Comparison of ENCODE assay signal across 14 cellular contexts in genomic region chr20:41694796-41695195, GRCh38.
DNase-seq lines count a peak whose midpoint lies in the region; ATAC-seq and TF ChIP-seq lines count a peak whose summit lies in the region.
"Had no signal": no experiment of that assay in that cellular context is flagged by ENCODE, and none has a peak within 500 bp of the region (broad histone marks: within the 10 kb centered on the region; RNA-seq: fewer than 3 reads in every experiment).

No MANE protein-coding gene starts in this region.

- H3K27ac Mint-ChIP-seq in activated CD4-positive, alpha-beta T cell treated with anti-CD3 and anti-CD28 coated beads for 36 hours: peak overlapping the region; percentile 77
- H3K27ac Mint-ChIP-seq in activated CD4-positive, alpha-beta memory T cell treated with anti-CD3 and anti-CD28 coated beads for 36 hours: no peak overlapping the region
- peak overlapping the region in 7 of 10 donors; percentile 0 to 96 (median 76) for H3K27ac Mint-ChIP-seq in naive thymus-derived CD8-positive, alpha-beta T cell

- TF ChIP-seq POLR2A in tibial nerve (IDR thresholded peaks at IDR 0.05): no peak
- TF ChIP-seq POLR2A in prostate gland (IDR thresholded peaks at IDR 0.05): no peak

- no peak for ATAC-seq in activated CD4-positive, alpha-beta T cell treated with anti-CD3 and anti-CD28 coated beads for 36 hours
- no peak for ATAC-seq in naive thymus-derived CD8-positive, alpha-beta T cell

- peak overlapping the region; percentile 68; the same call in 1 of the 2 replicates for H3K4me3 ChIP-seq in HUES6 (ENCODE audit: low read depth, low read length)
- H3K4me3 ChIP-seq in tibial nerve: no peak overlapping the region
- H3K4me3 ChIP-seq in prostate gland: no peak overlapping the region

- DNase-seq in activated CD4-positive, alpha-beta T cell treated with anti-CD3 and anti-CD28 coated beads for 36 hours: no peak
- no peak for DNase-seq in activated CD4-positive, alpha-beta T cell treated with anti-CD3 and anti-CD28 coated beads, Interleukin-2, amount 50 U/mL, for 4 hours
- no peak for DNase-seq in activated CD4-positive, alpha-beta memory T cell treated with anti-CD3 and anti-CD28 coated beads for 36 hours
- DNase-seq in naive thymus-derived CD8-positive, alpha-beta T cell: no peak
- DNase-seq in DMS153 treated with DMSO at 0.1 percent for 48 hours (lab: John Stamatoyannopoulos, UW; ENCODE audit: unreplicated experiment) (no peak), tibial nerve (ENCODE audit: low spot score in 2 of 2) (no peak), prostate gland (ENCODE audit: low spot score) (no peak)
- DNase-seq: activated T-cell treated with anti-CD3 and anti-CD28 coated beads for 4 hours, DMS 273 treated with DMSO at 0.1 percent for 48 hours, mesenchymal stem cell, NCI-H1417 treated with DMSO at 0.1 percent for 48 hours, Right ventricle myocardium superior had no signal

- POLR2A ChIA-PET in activated CD4-positive, alpha-beta T cell treated with anti-CD3 and anti-CD28 coated beads for 36 hours (lab: Charles Lee): interaction anchor here (1.1 kb wide), 1 partner anchor 16 kb away, joined by 3 read pairs; no protein-coding TSS in a partner anchor
- POLR2A ChIA-PET in activated CD4-positive, alpha-beta memory T cell treated with anti-CD3 and anti-CD28 coated beads for 36 hours (lab: Charles Lee): interaction anchor here (0.6 kb wide), 1 partner anchor 269 kb away, joined by 4 read pairs; no protein-coding TSS in a partner anchor
- POLR2A ChIA-PET in naive thymus-derived CD8-positive, alpha-beta T cell (lab: Charles Lee): interaction anchor here (0.9 to 2.4 kb wide), 2 partner anchors 76 to 78 kb away, joined by 3 to 45 read pairs; partner anchors contain the start of gene CHD6

- intact Hi-C loops in activated CD4-positive, alpha-beta T cell treated with anti-CD3 and anti-CD28 coated beads for 36 hours (cut with DNase I, micrococcal nuclease): loop anchor here (10.0 kb wide), 3 partner anchors 260 to 1900 kb away; partner anchors contain the start of gene IFT52 (in 1 of the 2)
- intact Hi-C loops in activated CD4-positive, alpha-beta memory T cell treated with anti-CD3 and anti-CD28 coated beads for 36 hours (cut with micrococcal nuclease): loop anchor here (5.0 to 10.0 kb wide), 3 partner anchors 190 to 730 kb away; partner anchors contain the start of gene LPIN3
- intact Hi-C loops in prostate gland (cut with DNase I): no loop called here

- H3K27me3 ChIP-seq in HUES6 (ENCODE audit: control insufficient read depth, insufficient read depth, low read length) (no peaks in the 10 kb centered on the region), tibial nerve (no peaks in the 10 kb centered on the region), prostate gland (replicated peaks; ENCODE audit: insufficient read depth) (no peaks in the 10 kb centered on the region)
- H3K27me3 ChIP-seq: upper lobe of left lung had no signal

- no peak for TF ChIP-seq CTCF in tibial nerve (IDR thresholded peaks at IDR 0.05)
- TF ChIP-seq CTCF in prostate gland (IDR thresholded peaks at IDR 0.05): no peak

- H3K9me3 Mint-ChIP-seq in activated CD4-positive, alpha-beta T cell treated with anti-CD3 and anti-CD28 coated beads for 36 hours (ENCODE audit: low read depth): no peaks in the 10 kb centered on the region
- no peaks in the 10 kb centered on the region for H3K9me3 Mint-ChIP-seq in activated CD4-positive, alpha-beta memory T cell treated with anti-CD3 and anti-CD28 coated beads for 36 hours
- no peaks in the 10 kb centered on the region for H3K9me3 Mint-ChIP-seq in naive thymus-derived CD8-positive, alpha-beta T cell

- H3K9me3 ChIP-seq in HUES6 (ENCODE audit: control insufficient read depth, insufficient read depth, low read depth, low read length) (no peaks in the 10 kb centered on the region), tibial nerve (no peaks in the 10 kb centered on the region), prostate gland (no peaks in the 10 kb centered on the region)
- H3K9me3 ChIP-seq: upper lobe of left lung had no signal

- TF ChIP-seq EP300 in tibial nerve (IDR thresholded peaks at IDR 0.05): no peak

- WGBS in tibial nerve, 2 donors: 84 to 93% methylated on average over 2 of the region's 2 CpGs
- 92% methylated on average over 2 of the region's 2 CpGs for WGBS in prostate gland

- H3K27ac ChIP-seq in HUES6 (ENCODE audit: low read depth, low read length) (no peak overlapping the region), tibial nerve (no peak overlapping the region), prostate gland (no peak overlapping the region)

- H3K36me3 ChIP-seq in HUES6 (ENCODE audit: control insufficient read depth, insufficient read depth, low read length) (no peaks in the 10 kb centered on the region), tibial nerve (no peaks in the 10 kb centered on the region), prostate gland (no peaks in the 10 kb centered on the region)
- H3K36me3 ChIP-seq: upper lobe of left lung had no signal

- H3K4me1 Mint-ChIP-seq in activated CD4-positive, alpha-beta T cell treated with anti-CD3 and anti-CD28 coated beads for 36 hours: peaks cover 13% of the 10 kb centered on the region
- peaks cover 18% of the 10 kb centered on the region for H3K4me1 Mint-ChIP-seq in activated CD4-positive, alpha-beta memory T cell treated with anti-CD3 and anti-CD28 coated beads for 36 hours (ENCODE audit: low read depth)
- peaks cover 12 to 21% (median 18%) of the 10 kb centered on the region in 4 donors for H3K4me1 Mint-ChIP-seq in naive thymus-derived CD8-positive, alpha-beta T cell

- no peaks in the 10 kb centered on the region for H3K36me3 Mint-ChIP-seq in activated CD4-positive, alpha-beta T cell treated with anti-CD3 and anti-CD28 coated beads for 36 hours (ENCODE audit: low read depth)
- no peaks in the 10 kb centered on the region for H3K36me3 Mint-ChIP-seq in activated CD4-positive, alpha-beta memory T cell treated with anti-CD3 and anti-CD28 coated beads for 36 hours
- H3K36me3 Mint-ChIP-seq in naive thymus-derived CD8-positive, alpha-beta T cell: no peaks in the 10 kb centered on the region

- no peak overlapping the region for H3K4me3 Mint-ChIP-seq in activated CD4-positive, alpha-beta T cell treated with anti-CD3 and anti-CD28 coated beads for 36 hours
- H3K4me3 Mint-ChIP-seq in activated CD4-positive, alpha-beta memory T cell treated with anti-CD3 and anti-CD28 coated beads for 36 hours: peak overlapping the region; percentile 58
- peak overlapping the region in 8 of 10 donors; percentile 32 to 97 (median 58) for H3K4me3 Mint-ChIP-seq in naive thymus-derived CD8-positive, alpha-beta T cell

- H3K9ac ChIP-seq in HUES6 (ENCODE audit: low read length): no peak overlapping the region

- CTCF ChIA-PET in activated CD4-positive, alpha-beta T cell treated with anti-CD3 and anti-CD28 coated beads for 36 hours (lab: Charles Lee): no interaction called here
- CTCF ChIA-PET in activated CD4-positive, alpha-beta memory T cell treated with anti-CD3 and anti-CD28 coated beads for 36 hours (lab: Charles Lee): no interaction called here

- H3K27me3 Mint-ChIP-seq in activated CD4-positive, alpha-beta T cell treated with anti-CD3 and anti-CD28 coated beads for 36 hours: peaks cover 2% of the 10 kb centered on the region
- H3K27me3 Mint-ChIP-seq in activated CD4-positive, alpha-beta memory T cell treated with anti-CD3 and anti-CD28 coated beads for 36 hours: peaks cover 2% of the 10 kb centered on the region
- H3K27me3 Mint-ChIP-seq in naive thymus-derived CD8-positive, alpha-beta T cell: peaks cover 3 to 9% (median 4%) of the 10 kb centered on the region in 5 donors

- peaks cover 10% of the 10 kb centered on the region for H3K4me1 ChIP-seq in HUES6 (ENCODE audit: control insufficient read depth, insufficient read depth, low read length)
- H3K4me1 ChIP-seq in tibial nerve: peaks cover 0 to 16% (median 5%) of the 10 kb centered on the region in 4 donors
- H3K4me1 ChIP-seq in prostate gland (replicated peaks): no peaks in the 10 kb centered on the region
